8 cellular contexts compared by ENCODE assay signal in the genomic region with DNA sequence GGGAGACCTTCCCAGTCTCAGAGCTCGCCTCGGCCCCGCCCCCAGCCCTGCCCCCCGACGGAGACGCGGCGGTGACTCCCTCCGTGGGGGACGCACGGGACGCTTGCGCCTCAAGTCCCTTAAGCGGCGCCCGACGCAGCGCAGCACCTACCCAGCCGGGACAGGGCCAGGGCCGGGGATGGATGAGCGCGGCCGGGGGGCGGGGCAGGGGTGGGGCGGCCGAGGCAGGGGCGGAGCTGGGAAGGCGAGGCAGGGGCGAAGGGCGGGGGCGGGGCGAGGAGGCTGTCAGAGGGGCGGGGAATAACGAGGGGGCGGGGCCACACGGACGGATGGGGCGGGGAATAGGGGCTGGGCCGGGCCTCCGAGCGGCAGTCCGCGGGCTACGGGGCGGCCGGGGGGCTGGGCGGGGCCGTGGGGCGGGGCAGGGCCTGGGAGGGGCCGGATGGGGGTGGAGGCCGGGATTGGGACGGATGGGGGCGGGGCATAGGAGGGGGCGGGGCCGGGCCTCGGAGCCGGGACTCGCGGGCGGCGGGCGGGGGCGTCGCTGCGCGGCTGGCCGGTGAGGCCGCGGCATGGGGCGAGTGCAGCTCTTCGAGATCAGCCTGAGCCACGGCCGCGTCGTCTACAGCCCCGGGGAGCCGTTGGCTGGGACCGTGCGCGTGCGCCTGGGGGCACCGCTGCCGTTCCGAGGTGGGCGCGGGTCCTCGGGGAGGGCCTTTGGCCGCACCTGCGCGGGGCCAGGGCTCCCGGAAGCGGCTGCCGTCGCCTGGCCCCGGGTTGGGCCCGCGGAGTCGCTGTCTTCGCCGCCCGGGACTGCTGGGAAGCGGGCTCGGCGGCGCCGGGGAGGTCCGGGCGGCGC. TPM values are rescaled to one million over a fixed set of nuclear protein-coding genes. Genes with fewer than 3 reads are reported as not detected.
DNase-seq lines count a peak whose midpoint lies in the region; ATAC-seq lines count a peak whose summit lies in the region.

A gene with protein sequence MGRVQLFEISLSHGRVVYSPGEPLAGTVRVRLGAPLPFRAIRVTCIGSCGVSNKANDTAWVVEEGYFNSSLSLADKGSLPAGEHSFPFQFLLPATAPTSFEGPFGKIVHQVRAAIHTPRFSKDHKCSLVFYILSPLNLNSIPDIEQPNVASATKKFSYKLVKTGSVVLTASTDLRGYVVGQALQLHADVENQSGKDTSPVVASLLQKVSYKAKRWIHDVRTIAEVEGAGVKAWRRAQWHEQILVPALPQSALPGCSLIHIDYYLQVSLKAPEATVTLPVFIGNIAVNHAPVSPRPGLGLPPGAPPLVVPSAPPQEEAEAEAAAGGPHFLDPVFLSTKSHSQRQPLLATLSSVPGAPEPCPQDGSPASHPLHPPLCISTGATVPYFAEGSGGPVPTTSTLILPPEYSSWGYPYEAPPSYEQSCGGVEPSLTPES (plus strand): TSS at position 541 of the 859 bp plus-strand sequence. CDS start 32 bp downstream, at position 573.

- peak; percentile 86 to 97 (median 89) for DNase-seq in CD4-positive, CD25-positive, alpha-beta regulatory T cell
- DNase-seq in HK-2 (ENCODE audit: unreplicated experiment) (peak; percentile 97), NT2/D1 (ENCODE audit: low read depth, low spot score) (peak; percentile 81)
- DNase-seq in activated CD8-positive, alpha-beta memory T cell treated with anti-CD3 and anti-CD28 coated beads, Interleukin-2, amount 10 ng/mL, durations not matched to agents 7 days and 5 days = peak; percentile 96
- DNase-seq in stimulated activated CD8-positive, alpha-beta memory T cell treated with anti-CD3 and anti-CD28 coated beads, Interleukin-15, amount 100 ng/mL, for 24 hours (ENCODE audit: low read depth) = peak; percentile 86

- peaks cover 4 to 23% (median 8%) of the 10 kb centered on the region in 4 donors for H3K4me1 Mint-ChIP-seq in CD4-positive, CD25-positive, alpha-beta regulatory T cell
- H3K4me1 Mint-ChIP-seq in activated CD8-positive, alpha-beta memory T cell treated with anti-CD3 and anti-CD28 coated beads, Interleukin-2, amount 10 ng/mL, durations not matched to agents 7 days and 5 days = peaks cover 20% of the 10 kb centered on the region

- no peaks in the 10 kb centered on the region for H3K27me3 Mint-ChIP-seq in CD4-positive, CD25-positive, alpha-beta regulatory T cell
- H3K27me3 Mint-ChIP-seq in activated CD8-positive, alpha-beta memory T cell treated with anti-CD3 and anti-CD28 coated beads, Interleukin-2, amount 10 ng/mL, durations not matched to agents 7 days and 5 days = no peaks in the 10 kb centered on the region

- CTCF ChIA-PET in activated CD8-positive, alpha-beta memory T cell treated with anti-CD3 and anti-CD28 coated beads, Interleukin-2, amount 10 ng/mL, durations not matched to agents 7 days and 5 days (lab: Charles Lee) = no interaction called here

- no peaks in the 10 kb centered on the region for H3K9me3 ChIP-seq in CD4-positive, CD25-positive, alpha-beta regulatory T cell (ENCODE audit: control insufficient read depth in 2 of 2, low read length in 2 of 2)
- no peaks in the 10 kb centered on the region for H3K9me3 ChIP-seq in NT2/D1 (ENCODE audit: insufficient read depth, low read length)
- no peaks in the 10 kb centered on the region for H3K9me3 ChIP-seq in mesodermal cell (ENCODE audit: control insufficient read depth, low read length)

- peak within 1 kb of the TSS; percentile 90 for H3K9ac ChIP-seq in NT2/D1 (ENCODE audit: insufficient read length, low read depth)

- H3K9me3 Mint-ChIP-seq in CD4-positive, CD25-positive, alpha-beta regulatory T cell = no peaks in the 10 kb centered on the region
- H3K9me3 Mint-ChIP-seq in activated CD8-positive, alpha-beta memory T cell treated with anti-CD3 and anti-CD28 coated beads, Interleukin-2, amount 10 ng/mL, durations not matched to agents 7 days and 5 days (ENCODE audit: low read depth) = no peaks in the 10 kb centered on the region

- H3K27me3 ChIP-seq in CD4-positive, CD25-positive, alpha-beta regulatory T cell (ENCODE audit: control insufficient read depth, insufficient read depth, low read length) = no peaks in the 10 kb centered on the region
- H3K27me3 ChIP-seq in NT2/D1 (ENCODE audit: insufficient read depth, insufficient read length) = peaks cover 23% of the 10 kb centered on the region

- WGBS in mesodermal cell (ENCODE audit: insufficient coverage in 2 of 2), 2 experiments = 0% methylated on average over 48 to 50 of the region's 109 CpGs

- H3K36me3 Mint-ChIP-seq in CD4-positive, CD25-positive, alpha-beta regulatory T cell = no peaks in the 10 kb centered on the region
- no peaks in the 10 kb centered on the region for H3K36me3 Mint-ChIP-seq in activated CD8-positive, alpha-beta memory T cell treated with anti-CD3 and anti-CD28 coated beads, Interleukin-2, amount 10 ng/mL, durations not matched to agents 7 days and 5 days

- peak within 1 kb of the TSS in 1 of 3 donors; percentile 90 for H3K27ac Mint-ChIP-seq in CD4-positive, CD25-positive, alpha-beta regulatory T cell
- H3K27ac Mint-ChIP-seq in activated CD8-positive, alpha-beta memory T cell treated with anti-CD3 and anti-CD28 coated beads, Interleukin-2, amount 10 ng/mL, durations not matched to agents 7 days and 5 days = no peak within 1 kb of the TSS

- H3K36me3 ChIP-seq in CD4-positive, CD25-positive, alpha-beta regulatory T cell (ENCODE audit: control insufficient read depth, insufficient read depth, low read length) = peaks cover 2% of the 10 kb centered on the region
- H3K36me3 ChIP-seq in NT2/D1 (ENCODE audit: insufficient read depth, insufficient read length, low read length) = peaks cover 6% of the 10 kb centered on the region
- no peaks in the 10 kb centered on the region for H3K36me3 ChIP-seq in mesodermal cell (ENCODE audit: control insufficient read depth, insufficient read depth, low read length)

- H3K27ac ChIP-seq in CD4-positive, CD25-positive, alpha-beta regulatory T cell (ENCODE audit: insufficient read depth, low read length, poor library complexity, severe bottlenecking) = peak within 1 kb of the TSS; percentile 69
- H3K27ac ChIP-seq in mesodermal cell (ENCODE audit: low read depth, low read length, severe bottlenecking) = peak within 1 kb of the TSS; percentile 36

- peak within 1 kb of the TSS; percentile 44 for H3K4me3 ChIP-seq in CD4-positive, CD25-positive, alpha-beta regulatory T cell (ENCODE audit: low read depth, low read length)
- H3K4me3 ChIP-seq in NT2/D1 (ENCODE audit: insufficient read length, low read depth) (peak within 1 kb of the TSS; percentile 69), mesodermal cell (ENCODE audit: extremely low read depth, insufficient read depth, low read length, poor library complexity, severe bottlenecking) (peak within 1 kb of the TSS; percentile 63)

- ATAC-seq in CD4-positive, CD25-positive, alpha-beta regulatory T cell (ENCODE audit: low read depth in 2 of 2) = peak; percentile 90
- peak; percentile 63 for ATAC-seq in GM19452 (IDR thresholded peaks at IDR 0.05; ENCODE audit: unreplicated experiment)
- peak; percentile 94 for ATAC-seq in activated CD8-positive, alpha-beta memory T cell treated with anti-CD3 and anti-CD28 coated beads, Interleukin-2, amount 10 ng/mL, durations not matched to agents 7 days and 5 days

- peaks cover 23% of the 10 kb centered on the region for H3K4me1 ChIP-seq in CD4-positive, CD25-positive, alpha-beta regulatory T cell (ENCODE audit: control insufficient read depth, insufficient read depth, low read length, poor library complexity, severe bottlenecking)
- H3K4me1 ChIP-seq in NT2/D1 (ENCODE audit: insufficient read depth, insufficient read length) (peaks cover 27% of the 10 kb centered on the region), mesodermal cell (ENCODE audit: control insufficient read depth, insufficient read depth, low read length, poor library complexity, severe bottlenecking) (no peaks in the 10 kb centered on the region)

- in situ Hi-C loops in endometrial microvascular endothelial cells (cut with HindIII; ENCODE audit: inconsistent ontology term, low pct_unique_long_range_greater_than_20kb, low sequenced_read_pairs) = no loop called here

- H3K4me3 Mint-ChIP-seq in CD4-positive, CD25-positive, alpha-beta regulatory T cell = peak within 1 kb of the TSS; percentile 81 to 90 (median 88)
- H3K4me3 Mint-ChIP-seq in activated CD8-positive, alpha-beta memory T cell treated with anti-CD3 and anti-CD28 coated beads, Interleukin-2, amount 10 ng/mL, durations not matched to agents 7 days and 5 days = peak within 1 kb of the TSS; percentile 73

RNA-seq across cellular contexts. Expression of the gene that starts here (rescaled TPM):
- total RNA-seq in CD4-positive, CD25-positive, alpha-beta regulatory T cell = 73.4 TPM
- 10 to 100 TPM; 45.5 to 54.0 (median 51.4) TPM for polyA plus RNA-seq in CD4-positive, CD25-positive, alpha-beta regulatory T cell
- 10 to 100 TPM; 49.0 to 50.1 TPM for total RNA-seq in activated CD8-positive, alpha-beta memory T cell treated with anti-CD3 and anti-CD28 coated beads, Interleukin-2, amount 10 ng/mL, durations not matched to agents 7 days and 5 days
- 30.2 TPM for total RNA-seq in endometrial microvascular endothelial cells (ENCODE audit: inconsistent ontology term)
- polyA plus RNA-seq in mesodermal cell (2013, experiment 1 of 2) = 17.5 TPM
- polyA plus RNA-seq in mesodermal cell (2013, experiment 2 of 2) = 12.5 TPM

Comparison
In these comparisons a context has a peak if more than half of its experiments do, and no peak if none do; other contexts are left out.
1. Peak in every context shown above with its lines: DNase-seq, ATAC-seq, H3K4me3 ChIP-seq and H3K27ac ChIP-seq.